In genomic region chr11:74024630-74025029, GRCh38 we compare ENCODE assay signal across 11 cellular contexts. TPM values are rescaled to one million over a fixed set of nuclear protein-coding genes. Genes with fewer than 3 reads are reported as not detected.
DNase-seq lines count a peak whose midpoint lies in the region; ATAC-seq and TF ChIP-seq lines count a peak whose summit lies in the region.
"Had no signal": no experiment of that assay in that cellular context is flagged by ENCODE, and none has a peak within 500 bp of the region (broad histone marks: within the 10 kb centered on the region; RNA-seq: fewer than 3 reads in every experiment).

No MANE protein-coding gene starts in this region.

- DNase-seq in CD14-positive monocyte (ENCODE audit: low spot score) (peak; percentile 76), M059J (ENCODE audit: low read depth) (peak; percentile 77), chondrocyte (ENCODE audit: low spot score) (no peak), osteocyte (ENCODE audit: extremely low spot score, unreplicated experiment) (no peak), glutamatergic neuron (no peak), cerebellum (ENCODE audit: low spot score) (no peak)
- DNase-seq: activated CD4-positive, CD25-positive, alpha-beta regulatory T cell; NCI-H1694 treated with DMSO at 0.1 percent for 48 hours; pancreas had no signal

- H3K4me1 Mint-ChIP-seq in CD14-positive monocyte (peaks cover 26% of the 10 kb centered on the region), chondrocyte (ENCODE audit: low read depth) (peaks cover 31% of the 10 kb centered on the region), osteocyte (ENCODE audit: unreplicated experiment) (peaks cover 31% of the 10 kb centered on the region), glutamatergic neuron (ENCODE audit: low read depth, unreplicated experiment) (no peaks in the 10 kb centered on the region)

- H3K27me3 Mint-ChIP-seq in CD14-positive monocyte (ENCODE audit: low read depth in 3 of 3) (peaks cover 0 to 3% (median 0%) of the 10 kb centered on the region in 3 donors), chondrocyte (ENCODE audit: low read depth) (no peaks in the 10 kb centered on the region), osteocyte (ENCODE audit: unreplicated experiment) (no peaks in the 10 kb centered on the region), glutamatergic neuron (ENCODE audit: unreplicated experiment) (no peaks in the 10 kb centered on the region)

- H3K9me3 Mint-ChIP-seq in CD14-positive monocyte (peaks cover 0 to 4% (median 0%) of the 10 kb centered on the region in 7 donors), chondrocyte (ENCODE audit: low read depth) (no peaks in the 10 kb centered on the region), osteocyte (ENCODE audit: unreplicated experiment) (no peaks in the 10 kb centered on the region), glutamatergic neuron (ENCODE audit: unreplicated experiment) (no peaks in the 10 kb centered on the region)

- peaks cover 16 to 17% of the 10 kb centered on the region in 2 donors for H3K36me3 Mint-ChIP-seq in CD14-positive monocyte
- H3K36me3 Mint-ChIP-seq in chondrocyte (ENCODE audit: low read depth), result peaks cover 2% of the 10 kb centered on the region
- peaks cover 12% of the 10 kb centered on the region for H3K36me3 Mint-ChIP-seq in osteocyte (ENCODE audit: unreplicated experiment)
- H3K36me3 Mint-ChIP-seq in glutamatergic neuron (ENCODE audit: unreplicated experiment), result no peaks in the 10 kb centered on the region

- H3K27ac Mint-ChIP-seq in CD14-positive monocyte (peak overlapping the region in 6 of 7 donors; percentile 84 to 96 (median 90)), chondrocyte (ENCODE audit: unreplicated experiment) (peak overlapping the region; percentile 94), osteocyte (ENCODE audit: unreplicated experiment) (peak overlapping the region; percentile 69), glutamatergic neuron (ENCODE audit: unreplicated experiment) (no peak overlapping the region)

- H3K4me3 Mint-ChIP-seq in CD14-positive monocyte, result no peak overlapping the region
- H3K4me3 Mint-ChIP-seq in chondrocyte (ENCODE audit: unreplicated experiment), result no peak overlapping the region
- H3K4me3 Mint-ChIP-seq in osteocyte (ENCODE audit: unreplicated experiment), result no peak overlapping the region
- H3K4me3 Mint-ChIP-seq in glutamatergic neuron (ENCODE audit: unreplicated experiment), result no peak overlapping the region

- ATAC-seq in GM19463 (IDR thresholded peaks at IDR 0.05; ENCODE audit: unreplicated experiment) (no peak), HG03354 (IDR thresholded peaks at IDR 0.05; ENCODE audit: poor library complexity, severe bottlenecking, unreplicated experiment) (no peak)

- intact Hi-C loops in CD14-positive monocyte (cut with micrococcal nuclease), result loop anchor here in 1 of 2 donors (5.0 kb wide), 1 partner anchor 42 kb away; the partner anchor contains the start of gene UCP2

- TF ChIP-seq CTCF in CD14-positive monocyte (IDR thresholded peaks at IDR 0.05), result no peak
- TF ChIP-seq CTCF in chondrocyte (IDR thresholded peaks at IDR 0.05), result no peak
- no peak for TF ChIP-seq CTCF in osteocyte (IDR thresholded peaks at IDR 0.05)
- no peak for TF ChIP-seq CTCF in glutamatergic neuron (IDR thresholded peaks at IDR 0.05; ENCODE audit: partially characterized antibody, unreplicated experiment)

RNA-seq across cellular contexts. Expression of gene UCP3, which starts 15.7 kb away (rescaled TPM):
- polyA plus RNA-seq in CD14-positive monocyte, result not detected
- 0.10 and 0.15 TPM in 2 replicates for total RNA-seq in M059J (2014; rRNA removed; shearing (Covaris generic))
- total RNA-seq in chondrocyte (0.47 to 1.6 TPM (median 1.3 TPM) in 3 replicates), osteocyte (1.0 and 1.8 TPM in 2 replicates), glutamatergic neuron (ENCODE audit: unreplicated experiment) (7.6 TPM), cerebellum (3.5 TPM)

RNA-seq across cellular contexts. Expression of gene UCP2, which starts 42.0 kb away (rescaled TPM):
- polyA plus RNA-seq in CD14-positive monocyte, result 100 to 1,000 TPM; 649 to 665 TPM
- total RNA-seq in M059J (2014; rRNA removed; shearing (Covaris generic)), result 21.4 and 28.0 TPM in 2 replicates
- total RNA-seq in chondrocyte, result 10.4 to 47.2 TPM (median 41.0 TPM) in 3 replicates
- total RNA-seq in osteocyte, result 26.4 and 31.8 TPM in 2 replicates
- total RNA-seq in glutamatergic neuron (ENCODE audit: unreplicated experiment), result 91.1 TPM
- total RNA-seq in cerebellum, result 10.5 TPM

Comparison
In these comparisons a context has a peak if more than half of its experiments do, and no peak if none do; other contexts are left out.
1. DNase-seq: peak in CD14-positive monocyte (single experiment) and M059J (single experiment); none in chondrocyte (single experiment), osteocyte (single experiment), glutamatergic neuron (single experiment) and cerebellum (single experiment).